In the genomic region with DNA sequence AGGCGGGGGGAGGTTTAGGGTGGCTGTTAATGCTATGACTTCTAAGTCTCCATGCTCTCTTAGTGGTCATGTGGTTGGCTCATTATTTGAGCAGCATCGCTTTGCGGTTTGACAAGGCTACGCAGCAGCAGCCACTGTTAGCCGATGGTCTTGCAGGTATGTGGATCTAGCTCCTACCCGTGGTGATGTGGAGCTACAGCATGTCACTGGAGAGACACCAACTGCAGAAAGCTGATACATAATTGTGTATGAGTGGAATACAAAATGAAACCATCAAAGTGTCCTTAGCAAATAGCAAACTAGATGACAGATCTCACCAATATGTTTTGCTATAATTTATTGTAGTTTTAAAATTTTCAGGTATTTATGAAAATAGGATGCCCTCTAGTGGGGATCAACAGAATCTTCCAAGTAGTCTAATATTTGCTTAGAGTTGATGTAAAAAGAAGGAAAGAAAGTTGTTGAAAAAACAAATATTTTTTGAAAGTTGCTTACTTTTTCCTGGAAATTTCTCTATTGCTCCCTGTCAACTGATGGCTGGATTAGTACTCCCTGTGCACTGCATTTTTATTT, we compare ENCODE assay signal across 8 cellular contexts.
DNase-seq lines count a peak whose midpoint lies in the region; ATAC-seq lines count a peak whose summit lies in the region.

No MANE protein-coding gene starts in this region.

- no peak overlapping the region for H3K27ac ChIP-seq in epithelial cell of prostate

- DNase-seq in C1 segment of cervical spinal cord (lab: John Stamatoyannopoulos, UW) (peak in 12 of 14 donors; percentile 5 to 65 (median 38)), NCI-H1417 (lab: John Stamatoyannopoulos, UW) (peak; percentile 83 to 96 (median 96)), SK-N-DZ (ENCODE audit: low spot score) (peak; percentile 88), epithelial cell of prostate (ENCODE audit: low read depth, low spot score) (peak; percentile 81), midbrain (lab: John Stamatoyannopoulos, UW) (peak; percentile 79), activated gamma-delta T cell treated with Interleukin-2 at 50 U/mL for 16 hours (no peak)

- ATAC-seq in GM18519 (IDR thresholded peaks at IDR 0.05; ENCODE audit: low FRiP score, unreplicated experiment), result peak; percentile 99
- ATAC-seq in HG02938 (IDR thresholded peaks at IDR 0.05; ENCODE audit: unreplicated experiment), result peak; percentile 100
